ENCODE assay signal across 1 cellular context in genomic region chr16:68275611-68276191, GRCh38.
TF ChIP-seq lines count a peak whose summit lies in the region.

No MANE protein-coding gene starts in this region.

TF ChIP-seq in HepG2, 621 proteins besides CTCF, POLR2A, EP300 and RAD21:
- TF ChIP-seq TGIF2 (CRISPR knock-in tag; IDR thresholded peaks at IDR 0.05) (peak; percentile 91), FOXA1 (IDR thresholded peaks at IDR 0.05) (no peak), FOXA1 (CRISPR knock-in tag; IDR thresholded peaks at IDR 0.05) (peak; percentile 35; the same call in 1 of the 2 replicates), CENPX (CRISPR knock-in tag; IDR thresholded peaks at IDR 0.05) (no peak), ZNF770 (CRISPR knock-in tag; IDR thresholded peaks at IDR 0.05) (no peak), ZNF549 (CRISPR knock-in tag; IDR thresholded peaks at IDR 0.05) (no peak), KMT2B (CRISPR knock-in tag; IDR thresholded peaks at IDR 0.05) (no peak), ZNF660 (CRISPR knock-in tag; IDR thresholded peaks at IDR 0.05; ENCODE audit: borderline replicate concordance, low read depth) (no peak), MEF2D (CRISPR knock-in tag; IDR thresholded peaks at IDR 0.05) (no peak), XRCC5 (optimal IDR thresholded peaks at IDR 0.05; ENCODE audit: low read length) (peak; percentile 19), TFAP4 (IDR thresholded peaks at IDR 0.05; ENCODE audit: borderline replicate concordance, low read depth) (peak; percentile 67), ZNF747 (CRISPR knock-in tag; IDR thresholded peaks at IDR 0.05; ENCODE audit: borderline replicate concordance) (no peak), SRSF9 (IDR thresholded peaks at IDR 0.05; ENCODE audit: borderline replicate concordance, insufficient read depth, low read depth, low read length, poor library complexity, severe bottlenecking) (no peak), MAX (IDR thresholded peaks at IDR 0.05) (peak; percentile 45; the same call in 1 of the 2 replicates), TSC22D2 (CRISPR knock-in tag; IDR thresholded peaks at IDR 0.05; ENCODE audit: borderline replicate concordance) (no peak), SPEN (CRISPR knock-in tag; IDR thresholded peaks at IDR 0.05; ENCODE audit: low read depth) (no peak), SAP130 (CRISPR knock-in tag; IDR thresholded peaks at IDR 0.05; ENCODE audit: low read depth) (peak; percentile 74), ZNF234 (CRISPR knock-in tag; conservative IDR thresholded peaks at IDR 0.05) (no peak), ZSCAN30 (CRISPR knock-in tag; IDR thresholded peaks at IDR 0.05) (no peak), USF2 (IDR thresholded peaks at IDR 0.05; ENCODE audit: low read depth, low read length) (no peak), USF2 (CRISPR knock-in tag; IDR thresholded peaks at IDR 0.05; ENCODE audit: borderline replicate concordance) (no peak), HNRNPH1 (optimal IDR thresholded peaks at IDR 0.05; ENCODE audit: low read depth, low read length) (no peak), ISX (CRISPR knock-in tag; conservative IDR thresholded peaks at IDR 0.05) (no peak), SIN3A (IDR thresholded peaks at IDR 0.05; ENCODE audit: borderline replicate concordance, low read depth, low read length) (0 out of 2 replicates have a peak, but pooled peaks have one; percentile 55), NCOR1 (IDR thresholded peaks at IDR 0.05; ENCODE audit: borderline replicate concordance, low read length) (no peak), HNRNPK (IDR thresholded peaks at IDR 0.05; ENCODE audit: low read depth, low read length, poor library complexity, severe bottlenecking) (no peak), ZNF331 (CRISPR knock-in tag; IDR thresholded peaks at IDR 0.05) (no peak), SMAD1 (CRISPR knock-in tag; IDR thresholded peaks at IDR 0.05; ENCODE audit: borderline replicate concordance, low read depth) (no peak), ZNF326 (CRISPR knock-in tag; IDR thresholded peaks at IDR 0.05; ENCODE audit: borderline replicate concordance) (no peak), ZNF292 (CRISPR knock-in tag; IDR thresholded peaks at IDR 0.05; ENCODE audit: borderline replicate concordance, low read depth) (no peak), SMC3 (IDR thresholded peaks at IDR 0.05; ENCODE audit: low read length) (no peak), ZNF614 (CRISPR knock-in tag; IDR thresholded peaks at IDR 0.05; ENCODE audit: borderline replicate concordance) (no peak), E2F5 (CRISPR knock-in tag; conservative IDR thresholded peaks at IDR 0.05) (no peak), HDAC1 (CRISPR knock-in tag; IDR thresholded peaks at IDR 0.05) (peak; percentile 44; the same call in 1 of the 2 replicates), MXI1 (IDR thresholded peaks at IDR 0.05; ENCODE audit: borderline replicate concordance, low read depth, low read length) (peak; percentile 72; the same call in 2 of the 3 replicates), ZBTB42 (CRISPR knock-in tag; IDR thresholded peaks at IDR 0.05) (no peak), KDM1A (CRISPR knock-in tag; IDR thresholded peaks at IDR 0.05) (no peak), KDM2A (CRISPR knock-in tag; IDR thresholded peaks at IDR 0.05; ENCODE audit: borderline replicate concordance, low read depth) (no peak), ZNF468 (CRISPR knock-in tag; IDR thresholded peaks at IDR 0.05) (no peak), HMGXB3 (CRISPR knock-in tag; IDR thresholded peaks at IDR 0.05; ENCODE audit: borderline replicate concordance) (no peak), TFE3 (CRISPR knock-in tag; IDR thresholded peaks at IDR 0.05) (no peak), HHEX (CRISPR knock-in tag; IDR thresholded peaks at IDR 0.05) (no peak), ZNF646 (CRISPR knock-in tag; IDR thresholded peaks at IDR 0.05) (0 out of 2 replicates have a peak, but pooled peaks have one; percentile 16), EZH2 (conservative IDR thresholded peaks at IDR 0.05; ENCODE audit: low read depth, low read length) (no peak)
TF ChIP-seq in HepG2: peak in this region for 10.
